ENCODE assay signal across 7 cellular contexts in the genomic region with DNA sequence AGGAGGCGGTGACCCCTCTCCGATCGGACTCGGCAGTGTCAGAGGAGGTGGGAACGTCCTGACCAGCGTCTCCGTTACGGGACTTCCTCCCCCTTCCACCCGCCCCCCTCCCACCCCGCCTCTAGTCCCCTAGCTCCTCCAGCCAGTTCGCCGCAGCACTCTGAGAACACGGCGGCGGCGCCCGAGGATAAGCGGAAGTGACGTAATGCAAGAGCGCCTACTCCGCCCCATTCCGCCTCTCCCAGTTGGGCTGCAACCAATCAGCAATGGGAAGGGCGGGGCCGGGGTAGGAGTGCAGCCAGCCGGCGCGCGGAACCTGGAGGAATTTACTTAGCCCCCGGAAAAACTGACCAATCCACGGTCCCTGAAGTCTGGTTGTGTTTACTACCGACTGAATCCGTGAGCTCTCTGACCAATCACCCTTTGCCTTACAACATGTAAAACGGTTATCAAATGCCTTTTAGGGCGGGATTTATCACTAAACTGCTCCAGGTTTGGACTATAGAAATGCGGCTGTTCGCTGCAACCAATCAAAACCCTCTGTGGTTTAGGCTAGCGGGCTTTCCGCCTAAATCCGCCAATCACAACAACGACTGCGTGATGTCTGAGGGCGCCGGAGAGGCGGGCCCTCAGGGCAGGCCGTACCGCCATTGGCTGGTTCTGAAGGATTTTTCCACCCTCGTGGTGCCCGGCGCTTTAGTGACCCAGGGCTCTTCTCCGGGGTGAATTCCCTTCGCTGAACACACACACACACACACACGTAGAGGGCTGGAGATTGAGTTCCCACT. TPM values are rescaled to one million over a fixed set of nuclear protein-coding genes. Genes with fewer than 3 reads are reported as not detected.
A peak's percentile ranks its signal among the peaks of the same experiment; 100 is the strongest.
DNase-seq lines count a peak whose midpoint lies in the region; ATAC-seq and TF ChIP-seq lines count a peak whose summit lies in the region.

A gene with protein sequence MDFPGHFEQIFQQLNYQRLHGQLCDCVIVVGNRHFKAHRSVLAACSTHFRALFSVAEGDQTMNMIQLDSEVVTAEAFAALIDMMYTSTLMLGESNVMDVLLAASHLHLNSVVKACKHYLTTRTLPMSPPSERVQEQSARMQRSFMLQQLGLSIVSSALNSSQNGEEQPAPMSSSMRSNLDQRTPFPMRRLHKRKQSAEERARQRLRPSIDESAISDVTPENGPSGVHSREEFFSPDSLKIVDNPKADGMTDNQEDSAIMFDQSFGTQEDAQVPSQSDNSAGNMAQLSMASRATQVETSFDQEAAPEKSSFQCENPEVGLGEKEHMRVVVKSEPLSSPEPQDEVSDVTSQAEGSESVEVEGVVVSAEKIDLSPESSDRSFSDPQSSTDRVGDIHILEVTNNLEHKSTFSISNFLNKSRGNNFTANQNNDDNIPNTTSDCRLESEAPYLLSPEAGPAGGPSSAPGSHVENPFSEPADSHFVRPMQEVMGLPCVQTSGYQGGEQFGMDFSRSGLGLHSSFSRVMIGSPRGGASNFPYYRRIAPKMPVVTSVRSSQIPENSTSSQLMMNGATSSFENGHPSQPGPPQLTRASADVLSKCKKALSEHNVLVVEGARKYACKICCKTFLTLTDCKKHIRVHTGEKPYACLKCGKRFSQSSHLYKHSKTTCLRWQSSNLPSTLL (minus strand): TSS at position 202 of the 788 bp plus-strand sequence. CDS start 22,899 bp downstream, outside the sequence.

- peak within 1 kb of the TSS; percentile 97 for H3K27ac ChIP-seq in hepatocyte

- in situ Hi-C loops in astrocyte of the cerebellum (cut with HindIII; ENCODE audit: low sequenced_read_pairs), result no loop called here

- H3K4me3 ChIP-seq in astrocyte of the cerebellum (ENCODE audit: low read depth, low read length) (peak within 1 kb of the TSS; percentile 93), hepatocyte (peak within 1 kb of the TSS; percentile 72)

- H3K4me1 ChIP-seq in hepatocyte (ENCODE audit: insufficient read depth), result peaks cover 14% of the 10 kb centered on the region

- no peaks in the 10 kb centered on the region for H3K36me3 ChIP-seq in hepatocyte (replicated peaks; ENCODE audit: insufficient read depth, low read depth)

- no peaks in the 10 kb centered on the region for H3K9me2 ChIP-seq in hepatocyte (replicated peaks; ENCODE audit: insufficient read depth)

- H2AFZ ChIP-seq in hepatocyte, result peak within 1 kb of the TSS; percentile 95

- H3K9me3 ChIP-seq in hepatocyte (ENCODE audit: low read depth), result no peaks in the 10 kb centered on the region

- ATAC-seq in GM18502 (IDR thresholded peaks at IDR 0.05; ENCODE audit: poor library complexity, unreplicated experiment), result peak; percentile 76
- ATAC-seq in HG02973 (IDR thresholded peaks at IDR 0.05; ENCODE audit: unreplicated experiment), result peak; percentile 77

- DNase-seq in NCI-H2029 (lab: John Stamatoyannopoulos, UW) (peak; percentile 100), T-helper 22 cell (ENCODE audit: low read depth) (peak; percentile 99), astrocyte of the cerebellum (ENCODE audit: low read depth) (peak; percentile 100), hepatocyte (ENCODE audit: low spot score) (peak; percentile 100), renal cortical epithelial cell (ENCODE audit: low read depth) (peak; percentile 100)

- H3K79me2 ChIP-seq in hepatocyte, result peaks cover 40% of the 10 kb centered on the region

- peaks cover 24% of the 10 kb centered on the region for H4K20me1 ChIP-seq in hepatocyte (ENCODE audit: insufficient read depth, poor library complexity, severe bottlenecking)

- TF ChIP-seq CTCF in astrocyte of the cerebellum (IDR thresholded peaks at IDR 0.05; ENCODE audit: low read depth, low read length, missing control alignments) (no peak), hepatocyte (IDR thresholded peaks at IDR 0.05; ENCODE audit: poor library complexity) (no peak)

- H3K4me2 ChIP-seq in hepatocyte, result peak within 1 kb of the TSS; percentile 86

- H3K27me3 ChIP-seq in hepatocyte, result no peaks in the 10 kb centered on the region

- 1% methylated on average over 41 of the region's 52 CpGs for WGBS in hepatocyte (ENCODE audit: low lambda C conversion rate, missing lambda C conversion rate)

RNA-seq across cellular contexts. Expression of the gene that starts here (rescaled TPM):
- total RNA-seq in hepatocyte (16.1 and 21.8 TPM in 2 replicates), renal cortical epithelial cell (8.3 and 21.3 TPM in 2 replicates)
- polyA plus RNA-seq in hepatocyte, result 3.8 and 4.3 TPM in 2 replicates

Comparison
In these comparisons a context has a peak if more than half of its experiments do, and no peak if none do; other contexts are left out.
1. Peak in every context shown above with its lines: DNase-seq, ATAC-seq, H3K4me3 ChIP-seq and H3K27ac ChIP-seq.